12 cellular contexts compared by ENCODE assay signal in the genomic region with DNA sequence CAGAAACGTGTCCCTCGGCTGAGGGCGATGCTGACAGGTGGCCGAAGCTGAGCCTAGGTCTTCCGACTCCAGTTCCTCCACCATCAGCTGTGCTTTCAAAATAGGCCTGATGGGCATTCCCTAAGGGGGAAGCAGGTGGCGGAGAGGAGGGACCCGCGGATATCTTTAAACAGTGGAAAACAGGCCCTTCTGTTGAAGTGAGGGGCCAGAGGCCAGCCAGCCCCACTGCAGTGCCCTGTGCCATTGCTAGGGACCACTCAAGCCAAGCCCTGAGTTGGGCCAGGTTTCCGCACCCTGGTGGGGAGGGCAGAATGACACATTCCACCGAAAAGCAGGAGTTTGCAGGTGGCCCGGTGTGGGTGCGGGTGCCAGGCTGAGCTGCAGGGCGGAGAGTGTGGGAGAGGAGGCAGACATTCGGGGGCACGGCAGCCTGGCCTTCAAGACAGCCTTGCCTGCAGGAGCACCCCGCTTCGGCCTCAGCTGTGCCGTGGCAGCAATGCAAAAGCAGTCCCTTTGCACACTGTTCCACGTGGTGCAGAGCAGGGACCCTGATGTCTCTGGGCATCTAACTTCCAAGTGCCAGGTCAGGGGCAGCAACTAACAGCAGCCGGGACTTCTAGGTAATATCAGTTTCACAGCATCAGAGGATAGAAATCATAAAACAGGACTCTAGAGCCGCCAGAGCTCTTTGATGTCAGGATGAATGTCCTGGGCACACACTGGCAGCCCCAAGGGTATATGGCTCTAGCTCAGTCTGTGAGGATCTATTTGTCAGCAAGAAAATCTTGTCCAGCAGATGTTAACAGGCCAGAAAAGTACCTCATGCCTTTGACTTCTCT. TPM values are rescaled to one million over a fixed set of nuclear protein-coding genes. Genes with fewer than 3 reads are reported as not detected.
DNase-seq lines count a peak whose midpoint lies in the region; ATAC-seq, FAIRE-seq and TF ChIP-seq lines count a peak whose summit lies in the region.
"Had no signal": no experiment of that assay in that cellular context is flagged by ENCODE, and none has a peak within 500 bp of the region (broad histone marks: within the 10 kb centered on the region; RNA-seq: fewer than 3 reads in every experiment).

No MANE protein-coding gene starts in this region.

- DNase-seq in AG04450 (ENCODE audit: low read depth, low spot score) (no peak), HFFc6 (no peak), H1 (ENCODE audit: low read depth in 1 of 2, low spot score in 2 of 2) (no peak), cerebellar cortex (ENCODE audit: low spot score) (no peak)
- no peak for DNase-seq in natural killer cell treated with Interleukin-12 subunit alpha and Interleukin-12 subunit beta and Interleukin-15 and Interleukin-18, amount 100 ng/mL, for 72 hours (ENCODE audit: low spot score)
- DNase-seq: NCI-H146 had no signal

- peaks cover 25 to 72% (median 40%) of the 10 kb centered on the region in 4 experiments for H3K36me3 ChIP-seq in H1 (ENCODE audit: control insufficient read depth in 2 of 4, insufficient read depth in 4 of 4, low read length in 3 of 4)

- TF ChIP-seq POLR2A in H1 (IDR thresholded peaks at IDR 0.05; ENCODE audit: control extremely low read depth in 1 of 2, low read depth in 2 of 2, low read length in 2 of 2) = peak in 1 of 2 experiments; percentile 25; a peak in 1 of 3 replicates

- H3K4me1 ChIP-seq in H1 (replicated peaks in 1 of 4; ENCODE audit: control insufficient read depth in 3 of 4, insufficient read depth in 4 of 4, low read length in 3 of 4) = no peaks in the 10 kb centered on the region

- no peak overlapping the region for H2BK15ac ChIP-seq in H1 (ENCODE audit: low read length)

- no peak overlapping the region for H2BK12ac ChIP-seq in H1 (ENCODE audit: low read depth, low read length)

- H3K4me3 Mint-ChIP-seq in HFFc6 = no peak overlapping the region; the same call in 1 of the 2 replicates
- H3K4me3 Mint-ChIP-seq in natural killer cell treated with Interleukin-12 subunit alpha and Interleukin-12 subunit beta and Interleukin-15 and Interleukin-18, amount 100 ng/mL, for 72 hours = no peak overlapping the region

- peak; percentile 2 to 7 for ATAC-seq in natural killer cell treated with Interleukin-12 subunit alpha and Interleukin-12 subunit beta and Interleukin-15 and Interleukin-18, amount 100 ng/mL, for 72 hours
- ATAC-seq in GM19023 (IDR thresholded peaks at IDR 0.05; ENCODE audit: unreplicated experiment) (no peak), HG03520 (IDR thresholded peaks at IDR 0.05; ENCODE audit: unreplicated experiment) (no peak), HG03097 (IDR thresholded peaks at IDR 0.05; ENCODE audit: low FRiP score, unreplicated experiment) (no peak)
- ATAC-seq: activated CD4-positive, CD25-positive, alpha-beta regulatory T cell treated with anti-CD3 and anti-CD28 coated beads, Interleukin-2, amount 50 U/mL, for 24 hours had no signal

- no peak overlapping the region for H2AK5ac ChIP-seq in H1 (ENCODE audit: low read depth, low read length)

- no peak overlapping the region for H2BK120ac ChIP-seq in H1 (replicated peaks; ENCODE audit: low read depth, low read length)

- peak overlapping the region; percentile 13; the same call in 1 of the 2 replicates for H3K27ac Mint-ChIP-seq in HFFc6
- peak overlapping the region in 1 of 2 donors; percentile 53 for H3K27ac Mint-ChIP-seq in natural killer cell treated with Interleukin-12 subunit alpha and Interleukin-12 subunit beta and Interleukin-15 and Interleukin-18, amount 100 ng/mL, for 72 hours

- H4K91ac ChIP-seq in H1 (replicated peaks; ENCODE audit: insufficient read length, low read length) = no peak overlapping the region

- 92% methylated on average over 21 of the region's 21 CpGs; no CpG with 5 or more reads in 1 of the 2 experiments for WGBS in H1 (ENCODE audit: extremely low coverage in 1 of 2, insufficient coverage in 1 of 2, insufficient read length in 1 of 2, insufficient replicate concordance in 2 of 2, low coverage in 1 of 2, low lambda C conversion rate in 2 of 2, missing lambda C conversion rate in 1 of 2), 2 experiments

- H3K79me2 ChIP-seq in H1 (ENCODE audit: control insufficient read depth in 1 of 2, insufficient read depth in 2 of 2, low read length in 2 of 2) = no peaks in the 10 kb centered on the region

- H2AFZ ChIP-seq in H1 (ENCODE audit: low read length) = no peak overlapping the region

- CTCF ChIA-PET in AG04450 (lab: Charles Lee) (no interaction called here), H1 (lab: Charles Lee; ENCODE audit: partially characterized antibody) (interaction anchor here (0.5 to 4.9 kb wide), 12 partner anchors 10 to 80 kb away, joined by 3 to 19 read pairs (median 4); no protein-coding TSS in a partner anchor)

- peak overlapping the region; percentile 40 for H3K27ac ChIP-seq in AG04450 (ENCODE audit: low read depth, low read length)
- H3K27ac ChIP-seq in H1 (ENCODE audit: low read depth, low read length) = no peak overlapping the region
- H3K27ac ChIP-seq: C4-2B, suprapubic skin had no signal

- no peak for TF ChIP-seq RAD21 in H1 (IDR thresholded peaks at IDR 0.05 in 1 of 2, conservative IDR thresholded peaks at IDR 0.05 in 1 of 2; ENCODE audit: low read depth in 2 of 2, low read length in 2 of 2)

- no peaks in the 10 kb centered on the region for H3K27me3 ChIP-seq in AG04450 (ENCODE audit: control insufficient read depth, insufficient read depth, low read length)
- H3K27me3 ChIP-seq in H1 (replicated peaks in 1 of 4; ENCODE audit: control insufficient read depth in 3 of 4, extremely low read depth in 1 of 4, insufficient read depth in 3 of 4, low read length in 3 of 4) = no peaks in the 10 kb centered on the region
- H3K27me3 ChIP-seq: suprapubic skin had no signal

- H3K27me3 Mint-ChIP-seq in HFFc6 (ENCODE audit: insufficient read depth) = peaks cover 39% of the 10 kb centered on the region
- no peaks in the 10 kb centered on the region for H3K27me3 Mint-ChIP-seq in natural killer cell treated with Interleukin-12 subunit alpha and Interleukin-12 subunit beta and Interleukin-15 and Interleukin-18, amount 100 ng/mL, for 72 hours

- H3K4me3 ChIP-seq in AG04450 (ENCODE audit: low read depth, low read length) (no peak overlapping the region), H1 (ENCODE audit: extremely low read depth in 1 of 4, insufficient read depth in 2 of 4, low read depth in 3 of 4, low read length in 4 of 4) (no peak overlapping the region)
- H3K4me3 ChIP-seq: suprapubic skin had no signal

- TF ChIP-seq CTCF in AG04450 (IDR thresholded peaks at IDR 0.05; ENCODE audit: low read depth, low read length) (no peak), HFFc6 (IDR thresholded peaks at IDR 0.05) (no peak), H1 (IDR thresholded peaks at IDR 0.05; ENCODE audit: control extremely low read depth in 1 of 3, insufficient read depth in 1 of 3, low read depth in 1 of 3, low read length in 3 of 3) (no peak)

- TF ChIP-seq EP300 in H1 (IDR thresholded peaks at IDR 0.05; ENCODE audit: borderline replicate concordance in 1 of 2, low read depth in 2 of 2, low read length in 2 of 2) = no peak

- H4K8ac ChIP-seq in H1 (ENCODE audit: extremely low read depth, insufficient read depth, low read length) = no peak overlapping the region; the same call in 1 of the 2 replicates

- no peak overlapping the region for H3K14ac ChIP-seq in H1 (ENCODE audit: insufficient read length)

- POLR2A ChIA-PET in AG04450 (lab: Yijun Ruan, JAX) (interaction anchor here (0.7 to 4.0 kb wide), 4 partner anchors 11 to 126 kb away, joined by 3 to 35 read pairs (median 3); a partner anchor contains a TSS), H1 (lab: Charles Lee; ENCODE audit: partially characterized antibody) (interaction anchor here (0.6 to 20.5 kb wide), 10 partner anchors 18 to 446 kb away, joined by 3 to 351 read pairs (median 4); a partner anchor contains a TSS)

- no peak overlapping the region for H3K9ac ChIP-seq in H1 (replicated peaks in 1 of 4; ENCODE audit: extremely low read depth in 1 of 4, low read depth in 3 of 4, low read length in 3 of 4)

- no peaks in the 10 kb centered on the region for H3K79me1 ChIP-seq in H1 (ENCODE audit: low read depth, low read length)

- no peak overlapping the region for H3K23ac ChIP-seq in H1 (ENCODE audit: insufficient read length)

- no peaks in the 10 kb centered on the region for H3K9me3 ChIP-seq in AG04450 (ENCODE audit: control insufficient read depth, insufficient read depth, low read length)
- no peaks in the 10 kb centered on the region for H3K9me3 ChIP-seq in H1 (ENCODE audit: insufficient read depth in 2 of 2, low read depth in 1 of 2, low read length in 1 of 2)
- H3K9me3 ChIP-seq: suprapubic skin had no signal

- FAIRE-seq in H1 (lab: Jason Lieb, UNC) = no peak

- H3K4ac ChIP-seq in H1 (replicated peaks; ENCODE audit: insufficient read length, low read depth, low read length) = no peak overlapping the region

- H3K36me3 Mint-ChIP-seq in HFFc6 (ENCODE audit: low read depth) = peaks cover 24% of the 10 kb centered on the region
- peaks cover 13% of the 10 kb centered on the region for H3K36me3 Mint-ChIP-seq in natural killer cell treated with Interleukin-12 subunit alpha and Interleukin-12 subunit beta and Interleukin-15 and Interleukin-18, amount 100 ng/mL, for 72 hours

- H3K9me3 Mint-ChIP-seq in HFFc6 = peaks cover 8% of the 10 kb centered on the region; the same call in 1 of the 2 replicates
- H3K9me3 Mint-ChIP-seq in natural killer cell treated with Interleukin-12 subunit alpha and Interleukin-12 subunit beta and Interleukin-15 and Interleukin-18, amount 100 ng/mL, for 72 hours = no peaks in the 10 kb centered on the region

- no peak overlapping the region for H2BK20ac ChIP-seq in H1 (ENCODE audit: low read length)

- no peak overlapping the region for H3K56ac ChIP-seq in H1 (replicated peaks; ENCODE audit: insufficient read length, low read depth, low read length)

- H3K4me1 Mint-ChIP-seq in HFFc6 (ENCODE audit: low read depth) = peaks cover 24% of the 10 kb centered on the region
- H3K4me1 Mint-ChIP-seq in natural killer cell treated with Interleukin-12 subunit alpha and Interleukin-12 subunit beta and Interleukin-15 and Interleukin-18, amount 100 ng/mL, for 72 hours (ENCODE audit: low read depth in 2 of 2) = peaks cover 13 to 21% of the 10 kb centered on the region in 2 donors

- no peak overlapping the region for H3K4me2 ChIP-seq in H1 (ENCODE audit: insufficient read depth in 1 of 2, low read depth in 2 of 2, low read length in 2 of 2)

- no peak overlapping the region; the same call in 1 of the 2 replicates for H2BK5ac ChIP-seq in H1 (ENCODE audit: low read depth, low read length)

- H3K18ac ChIP-seq in H1 (ENCODE audit: extremely low read depth, low read length) = no peak overlapping the region

- H4K5ac ChIP-seq in H1 (ENCODE audit: insufficient read length, low read depth, low read length) = no peak overlapping the region

- no peaks in the 10 kb centered on the region for H3K23me2 ChIP-seq in H1 (ENCODE audit: low read depth, low read length)

- H4K20me1 ChIP-seq in H1 (replicated peaks in 1 of 2; ENCODE audit: control insufficient read depth in 1 of 2, insufficient read depth in 2 of 2, low read length in 2 of 2) = peaks cover 9 to 22% of the 10 kb centered on the region in 2 experiments

RNA-seq across cellular contexts. Expression of a gene that starts 17.2 kb away (rescaled TPM):
- polyA plus RNA-seq in AG04450 (2011; rRNA removed) (341 and 383 TPM in 2 replicates), H1 (2011; rRNA removed) (130 and 170 TPM in 2 replicates)
- 664 and 722 TPM in 2 replicates for polyA minus RNA-seq in AG04450 (2011; rRNA and poly(A)+ RNA removed)
- total RNA-seq in HFFc6 (2021; fragmentation: NEBNext Ultra II Directional; extraction: Animal tissue kit (Norgen Biotek cat#: 25700)) = 100 to 1,000 TPM; 286 to 401 (median 358) TPM
- 720 and 735 TPM in 2 replicates for total RNA-seq in H1 (2021; fragmentation: NEBNext Ultra II Directional; extraction: Animal tissue kit (Norgen Biotek cat#: 25700))
- polyA plus RNA-seq in H1 (2011; cell fraction: cytosol; rRNA removed) = 361 TPM
- 324 TPM for polyA plus RNA-seq in H1 (2011; cell fraction: nucleus; rRNA removed)
- polyA plus RNA-seq in H1 (2012, experiment 1 of 2) = 565 to 856 TPM (median 700 TPM) in 4 replicates
- polyA plus RNA-seq in H1 (2012, experiment 2 of 2) = 39.3 TPM
- polyA plus RNA-seq in H1 (2013, experiment 1 of 2) = 345 TPM
- 302 TPM for polyA plus RNA-seq in H1 (2013, experiment 2 of 2)
- polyA minus RNA-seq in H1 (2011; rRNA and poly(A)+ RNA removed) = 287 and 355 TPM in 2 replicates
- polyA minus RNA-seq in H1 (2011; cell fraction: cytosol; rRNA and poly(A)+ RNA removed) = 877 TPM
- polyA minus RNA-seq in H1 (2011; cell fraction: nucleus; rRNA and poly(A)+ RNA removed) = 893 TPM
- total RNA-seq in natural killer cell treated with Interleukin-12 subunit alpha and Interleukin-12 subunit beta and Interleukin-15 and Interleukin-18, amount 100 ng/mL, for 72 hours = 1,000 to 10,000 TPM in 1 of 2 donors, 100 to 1,000 TPM in 1; 874 to 1,296 TPM

RNA-seq across cellular contexts. Expression of a gene that starts 55.9 kb away (rescaled TPM):
- polyA plus RNA-seq in AG04450 (2011; rRNA removed) = 24.1 and 31.1 TPM in 2 replicates
- 23.2 and 24.0 TPM in 2 replicates for polyA minus RNA-seq in AG04450 (2011; rRNA and poly(A)+ RNA removed)
- 10 to 100 TPM; 34.3 to 37.2 (median 36.0) TPM for total RNA-seq in HFFc6 (2021; fragmentation: NEBNext Ultra II Directional; extraction: Animal tissue kit (Norgen Biotek cat#: 25700))
- 29.5 and 31.2 TPM in 2 replicates for total RNA-seq in H1 (2021; fragmentation: NEBNext Ultra II Directional; extraction: Animal tissue kit (Norgen Biotek cat#: 25700))
- polyA plus RNA-seq in H1 (2011; rRNA removed) = 22.4 and 22.9 TPM in 2 replicates
- polyA plus RNA-seq in H1 (2011; cell fraction: cytosol; rRNA removed) = 20.4 TPM
- polyA plus RNA-seq in H1 (2011; cell fraction: nucleus; rRNA removed) = 35.1 TPM
- polyA plus RNA-seq in H1 (2012, experiment 1 of 2) = 23.3 to 28.3 TPM (median 26.9 TPM) in 4 replicates
- polyA plus RNA-seq in H1 (2012, experiment 2 of 2) = 4.7 TPM
- polyA plus RNA-seq in H1 (2013, experiment 1 of 2) = 15.1 TPM
- polyA plus RNA-seq in H1 (2013, experiment 2 of 2) = 14.0 TPM
- polyA minus RNA-seq in H1 (2011; rRNA and poly(A)+ RNA removed) = 21.2 and 27.5 TPM in 2 replicates
- 28.9 TPM for polyA minus RNA-seq in H1 (2011; cell fraction: cytosol; rRNA and poly(A)+ RNA removed)
- polyA minus RNA-seq in H1 (2011; cell fraction: nucleus; rRNA and poly(A)+ RNA removed) = 49.8 TPM
- total RNA-seq in natural killer cell treated with Interleukin-12 subunit alpha and Interleukin-12 subunit beta and Interleukin-15 and Interleukin-18, amount 100 ng/mL, for 72 hours = 10 to 100 TPM; 29.2 to 41.0 TPM

Comparison
In these comparisons a context has a peak if more than half of its experiments do, and no peak if none do; other contexts are left out.
1. ATAC-seq: peak in natural killer cell treated with Interleukin-12 subunit alpha and Interleukin-12 subunit beta and Interleukin-15 and Interleukin-18, amount 100 ng/mL, for 72 hours (2 of 2); none in GM19023 (single experiment), HG03520 (single experiment) and HG03097 (single experiment).